20 cellular contexts compared by ENCODE assay signal in the genomic region with DNA sequence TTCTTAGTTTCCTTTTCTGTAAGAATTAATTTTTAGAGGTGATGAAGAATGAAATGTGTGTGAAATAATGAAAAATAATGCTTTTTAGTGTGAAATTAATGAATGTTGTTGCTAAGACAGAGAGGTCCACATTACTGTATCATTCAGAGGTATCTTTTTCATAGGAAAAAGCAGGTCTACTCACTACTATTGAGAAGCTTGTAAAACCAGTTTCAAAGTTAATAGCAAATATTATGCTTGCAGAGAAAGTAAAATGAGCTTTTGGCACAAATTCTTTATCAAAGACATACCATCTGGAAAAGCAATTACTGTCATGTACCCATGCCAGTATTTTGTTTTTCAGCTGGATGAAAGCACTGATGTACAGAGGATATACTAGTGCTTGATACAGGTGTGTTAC.
"Had no signal": no experiment of that assay in that cellular context is flagged by ENCODE, and none has a peak within 500 bp of the region (broad histone marks: within the 10 kb centered on the region; RNA-seq: fewer than 3 reads in every experiment).

No MANE protein-coding gene starts in this region.

- H3K27me3 ChIP-seq: cardiac muscle cell, colonic mucosa, gastrocnemius medialis, heart right ventricle, ovary had no signal

- H3K9me3 ChIP-seq: colonic mucosa, gastrocnemius medialis, thoracic aorta had no signal

- ATAC-seq: activated CD4-positive, alpha-beta T cell treated with anti-CD3 and anti-CD28 coated beads for 36 hours; activated CD8-positive, alpha-beta T cell treated with anti-CD3 and anti-CD28 coated beads for 36 hours; activated T-cell treated with anti-CD3 and anti-CD28 coated beads, Interleukin-2, amount 50 U/mL, for 72 hours; gastrocnemius medialis; heart right ventricle; stimulated activated naive CD8-positive, alpha-beta T cell treated with anti-CD3 and anti-CD28 coated beads, Interleukin-15, amount 100 ng/mL, for 72 hours had no signal

- H3K27ac Mint-ChIP-seq: activated CD4-positive, alpha-beta T cell treated with anti-CD3 and anti-CD28 coated beads for 36 hours; activated CD8-positive, alpha-beta T cell treated with anti-CD3 and anti-CD28 coated beads for 36 hours; activated T-cell treated with anti-CD3 and anti-CD28 coated beads, Interleukin-2, amount 50 U/mL, for 72 hours; memory B cell; stimulated activated naive CD8-positive, alpha-beta T cell treated with anti-CD3 and anti-CD28 coated beads, Interleukin-15, amount 100 ng/mL, for 72 hours had no signal

- H3K36me3 ChIP-seq: cardiac muscle cell, colonic mucosa, ovary had no signal

- DNase-seq: activated CD4-positive, alpha-beta T cell treated with anti-CD3 and anti-CD28 coated beads for 36 hours; activated CD8-positive, alpha-beta memory T cell treated with anti-CD3 and anti-CD28 coated beads, Interleukin-2, amount 50 U/mL, for 4 hours; activated CD8-positive, alpha-beta T cell treated with anti-CD3 and anti-CD28 coated beads for 36 hours; activated T-cell treated with anti-CD3 and anti-CD28 coated beads, Interleukin-2, amount 50 U/mL, for 72 hours; colonic mucosa; effector CD4-positive, alpha-beta T cell; gastrocnemius medialis; heart right ventricle; islet precursor cell; left ventricle myocardium inferior; ovary; stimulated activated CD4-positive, alpha-beta T cell treated with anti-CD3 and anti-CD28 coated beads, Interleukin-2, amount 100 ng/mL, for 48 hours; stimulated activated CD8-positive, alpha-beta memory T cell treated with anti-CD3 and anti-CD28 coated beads, Interleukin-4, amount 100 ng/mL, for 48 hours; stimulated activated naive CD8-positive, alpha-beta T cell treated with anti-CD3 and anti-CD28 coated beads, Interleukin-15, amount 100 ng/mL, for 72 hours; T1000; WERI-Rb-1 had no signal

- H3K4me1 ChIP-seq: colonic mucosa had no signal

- H3K9me3 Mint-ChIP-seq: activated T-cell treated with anti-CD3 and anti-CD28 coated beads, Interleukin-2, amount 50 U/mL, for 72 hours; memory B cell had no signal

- H3K4me1 Mint-ChIP-seq: neural crest cell had no signal

- H3K4me3 Mint-ChIP-seq: activated CD4-positive, alpha-beta T cell treated with anti-CD3 and anti-CD28 coated beads for 36 hours; activated CD8-positive, alpha-beta T cell treated with anti-CD3 and anti-CD28 coated beads for 36 hours; memory B cell; neural crest cell; stimulated activated naive CD8-positive, alpha-beta T cell treated with anti-CD3 and anti-CD28 coated beads, Interleukin-15, amount 100 ng/mL, for 72 hours had no signal

- H3K4me3 ChIP-seq: cardiac muscle cell, colonic mucosa, gastrocnemius medialis, heart right ventricle, left ventricle myocardium inferior, ovary, thoracic aorta had no signal

- H3K27ac ChIP-seq: cardiac muscle cell, colonic mucosa, gastrocnemius medialis, heart right ventricle, left ventricle myocardium inferior, ovary, thoracic aorta, WERI-Rb-1 had no signal
